6 cellular contexts compared by ENCODE assay signal in genomic region chr22:24011735-24012068, GRCh38. TPM values are rescaled to one million over a fixed set of nuclear protein-coding genes. Genes with fewer than 3 reads are reported as not detected.
DNase-seq lines count a peak whose midpoint lies in the region; ATAC-seq and TF ChIP-seq lines count a peak whose summit lies in the region.

No MANE protein-coding gene starts in this region.

- H3K36me3 Mint-ChIP-seq in H9 (ENCODE audit: insufficient read depth in 1 of 3, low read depth in 3 of 3) (peaks cover 0 to 8% (median 2%) of the 10 kb centered on the region in 3 experiments; a peak in 6 of 7 replicates), WTC11 (peaks cover 5% of the 10 kb centered on the region)

- CTCF ChIA-PET in WTC11 (lab: Charles Lee), result interaction anchor here (1.7 kb wide), 1 partner anchor 145 kb away, joined by 15 read pairs; no protein-coding TSS in a partner anchor

- H2BK5ac ChIP-seq in H9 (ENCODE audit: insufficient read length, low read length), result no peak overlapping the region

- H3K23me2 ChIP-seq in H9 (ENCODE audit: insufficient read length, low read depth, low read length, poor library complexity, severe bottlenecking), result peaks cover 5% of the 10 kb centered on the region

- no peak overlapping the region for H3K18ac ChIP-seq in H9 (ENCODE audit: insufficient read length, low read depth, low read length)

- no peak overlapping the region for H4K8ac ChIP-seq in H9 (replicated peaks; ENCODE audit: insufficient read length, low read depth, low read length)

- H2AFZ ChIP-seq in H9 (ENCODE audit: low read length), result no peak overlapping the region

- H3K9me3 Mint-ChIP-seq in H9, result peaks cover 2 to 4% of the 10 kb centered on the region in 2 experiments; a peak in 3 of 5 replicates
- peaks cover 12% of the 10 kb centered on the region for H3K9me3 Mint-ChIP-seq in WTC11

- no peak overlapping the region for H3K27ac ChIP-seq in H9 (ENCODE audit: insufficient read length, low read depth, low read length)

- H3K4me3 Mint-ChIP-seq in H9 (peak overlapping the region; percentile 85 to 91), WTC11 (peak overlapping the region; percentile 85)

- no peaks in the 10 kb centered on the region for H3K79me1 ChIP-seq in H9 (ENCODE audit: insufficient read depth, low read depth, low read length, poor library complexity, severe bottlenecking)

- peak overlapping the region in 2 of 3 experiments; percentile 68 to 76; a peak in 3 of 7 replicates for H3K27ac Mint-ChIP-seq in H9
- H3K27ac Mint-ChIP-seq in WTC11, result peak overlapping the region; percentile 55

- no peak overlapping the region for H3K14ac ChIP-seq in H9 (ENCODE audit: insufficient read depth, low read length)

- ATAC-seq in WTC11 (no peak; the same call in 1 of the 2 replicates), HG02870 (IDR thresholded peaks at IDR 0.05; ENCODE audit: unreplicated experiment) (no peak), GM21367 (IDR thresholded peaks at IDR 0.05; ENCODE audit: unreplicated experiment) (no peak), GM18870 (IDR thresholded peaks at IDR 0.05; ENCODE audit: unreplicated experiment) (no peak)

- no peak overlapping the region for H4K91ac ChIP-seq in H9 (ENCODE audit: insufficient read length, low read depth, low read length)

- H3K27me3 ChIP-seq in H9 (ENCODE audit: insufficient read depth, low read length), result no peaks in the 10 kb centered on the region; the same call in 1 of the 2 replicates

- H2BK20ac ChIP-seq in H9 (ENCODE audit: low read depth, low read length, poor library complexity, severe bottlenecking), result no peak overlapping the region

- peak overlapping the region; percentile 81 for H3K4me3 ChIP-seq in lower leg skin (ENCODE audit: low read depth, poor library complexity, severe bottlenecking)

- TF ChIP-seq CTCF in H9 (conservative IDR thresholded peaks at IDR 0.05), result no peak
- no peak for TF ChIP-seq CTCF in WTC11 (IDR thresholded peaks at IDR 0.05)
- no peak for TF ChIP-seq CTCF in lower leg skin (IDR thresholded peaks at IDR 0.05)

- no peak overlapping the region for H3K23ac ChIP-seq in H9 (ENCODE audit: insufficient read length, low read depth, low read length)

- no peak overlapping the region for H2AK5ac ChIP-seq in H9 (ENCODE audit: insufficient read length, low read length)

- WGBS in H9 (ENCODE audit: extremely low coverage, insufficient read length, low lambda C conversion rate), result no CpG with 5 or more reads among the region's 10 CpGs
- WGBS in lower leg skin, 2 donors, result 1% methylated on average over 10 of the region's 10 CpGs

- peak overlapping the region; percentile 21 for H3K9ac ChIP-seq in H9 (ENCODE audit: extremely low read depth, insufficient read length, low read length)

- H3K79me2 ChIP-seq in H9 (ENCODE audit: insufficient read depth, low read length), result peaks cover 5% of the 10 kb centered on the region; the same call in 1 of the 2 replicates

- intact Hi-C loops in lower leg skin (cut with DNase I; ENCODE audit: low total_unique reads), result no loop called here

- POLR2A ChIA-PET in WTC11 (lab: Charles Lee), result no interaction called here

- H3K27me3 Mint-ChIP-seq in H9 (ENCODE audit: low read depth), result peaks cover 3% of the 10 kb centered on the region
- peaks cover 15% of the 10 kb centered on the region for H3K27me3 Mint-ChIP-seq in WTC11 (ENCODE audit: low read depth)

- no peak overlapping the region for H3T11ph ChIP-seq in H9 (ENCODE audit: low read length)

- TF ChIP-seq POLR2A in lower leg skin (IDR thresholded peaks at IDR 0.05), result no peak

- no peak overlapping the region for H2BK15ac ChIP-seq in H9 (ENCODE audit: low read depth, low read length)

- no peaks in the 10 kb centered on the region; the same call in 1 of the 2 replicates for H3K4me1 ChIP-seq in H9 (ENCODE audit: insufficient read depth, low read length)

- H2BK120ac ChIP-seq in H9 (ENCODE audit: low read depth, low read length, poor library complexity, severe bottlenecking), result no peak overlapping the region

- no peaks in the 10 kb centered on the region for H3K9me3 ChIP-seq in H9 (ENCODE audit: control insufficient read depth, low read depth, low read length)

- no peak overlapping the region for H3K56ac ChIP-seq in H9 (ENCODE audit: insufficient read length, low read depth, low read length)

- no peak overlapping the region for H2BK12ac ChIP-seq in H9 (ENCODE audit: insufficient read length, low read depth, low read length)

- H3K4me1 Mint-ChIP-seq in H9, result peaks cover 10 to 13% of the 10 kb centered on the region in 2 experiments
- peaks cover 4% of the 10 kb centered on the region for H3K4me1 Mint-ChIP-seq in WTC11

- DNase-seq in H9 (no peak), WTC11 (ENCODE audit: low spot score) (no peak), lower leg skin (ENCODE audit: low spot score in 2 of 2) (no peak)

- H3K4me2 ChIP-seq in H9 (ENCODE audit: insufficient read depth, insufficient read length, low read length), result peak overlapping the region; percentile 76

- H4K5ac ChIP-seq in H9 (ENCODE audit: insufficient read length, low read depth, low read length), result no peak overlapping the region

- no peaks in the 10 kb centered on the region for H4K20me1 ChIP-seq in H9 (ENCODE audit: control insufficient read depth, insufficient read depth, insufficient read length)

- no peak overlapping the region for H3K4ac ChIP-seq in H9 (ENCODE audit: low read depth, low read length)

TF ChIP-seq in WTC11, 78 proteins besides CTCF, POLR2A, EP300 and RAD21:
- 0 out of 2 replicates have a peak, but pooled peaks have one; percentile 1 for TF ChIP-seq ARID4B (CRISPR knock-in tag; IDR thresholded peaks at IDR 0.05; ENCODE audit: borderline replicate concordance)
- TF ChIP-seq ZNF416 (CRISPR knock-in tag; IDR thresholded peaks at IDR 0.05), result no peak
- no peak for TF ChIP-seq MAX (CRISPR knock-in tag; IDR thresholded peaks at IDR 0.05)

RNA-seq across cellular contexts. Expression of gene CABIN1, which starts 0.6 kb away (rescaled TPM):
- total RNA-seq in H9 (2021), result 68.0 and 73.7 TPM in 2 replicates
- 72.5 to 79.2 TPM (median 79.0 TPM) in 3 replicates for total RNA-seq in WTC11 (2021)
- total RNA-seq in lower leg skin, result 10 to 100 TPM; 16.9 to 43.0 (median 32.9) TPM

RNA-seq across cellular contexts. Expression of gene GSTT4, which starts 6.4 kb away (rescaled TPM):
- total RNA-seq in H9 (2021) (not detected in 2 replicates), WTC11 (2021) (not detected in 3 replicates), lower leg skin (not detected)

RNA-seq across cellular contexts. Expression of gene GSTT2, which starts 31.8 kb away (rescaled TPM):
- 0.22 and 0.24 TPM in 2 replicates for total RNA-seq in H9 (2021)
- total RNA-seq in WTC11 (2021), result 0.50 to 1.2 TPM (median 1.1 TPM) in 3 replicates
- total RNA-seq in lower leg skin, result 1 to 10 TPM in 1 of 4 donors, under 1 TPM in 1, not detected in 2; 0.88 to 1.4 TPM

RNA-seq across cellular contexts. Expression of gene DDT, which starts 37.5 kb away (rescaled TPM):
- 177 and 185 TPM in 2 replicates for total RNA-seq in H9 (2021)
- total RNA-seq in WTC11 (2021), result 194 to 238 TPM (median 205 TPM) in 3 replicates
- 100 to 1,000 TPM in 3 of 4 donors, 10 to 100 TPM in 1; 97.0 to 133 (median 118) TPM for total RNA-seq in lower leg skin

RNA-seq across cellular contexts. Expression of gene DDTL, which starts 45.0 kb away (rescaled TPM):
- total RNA-seq in H9 (2021) (not detected in 2 replicates), WTC11 (2021) (3.6 to 5.8 TPM (median 3.6 TPM) in 3 replicates), lower leg skin (1 to 10 TPM in 2 of 4 donors, not detected in 2; 2.7 to 3.1 TPM)
